Comparison of ENCODE assay signal across 1 cellular context in the genomic region with DNA sequence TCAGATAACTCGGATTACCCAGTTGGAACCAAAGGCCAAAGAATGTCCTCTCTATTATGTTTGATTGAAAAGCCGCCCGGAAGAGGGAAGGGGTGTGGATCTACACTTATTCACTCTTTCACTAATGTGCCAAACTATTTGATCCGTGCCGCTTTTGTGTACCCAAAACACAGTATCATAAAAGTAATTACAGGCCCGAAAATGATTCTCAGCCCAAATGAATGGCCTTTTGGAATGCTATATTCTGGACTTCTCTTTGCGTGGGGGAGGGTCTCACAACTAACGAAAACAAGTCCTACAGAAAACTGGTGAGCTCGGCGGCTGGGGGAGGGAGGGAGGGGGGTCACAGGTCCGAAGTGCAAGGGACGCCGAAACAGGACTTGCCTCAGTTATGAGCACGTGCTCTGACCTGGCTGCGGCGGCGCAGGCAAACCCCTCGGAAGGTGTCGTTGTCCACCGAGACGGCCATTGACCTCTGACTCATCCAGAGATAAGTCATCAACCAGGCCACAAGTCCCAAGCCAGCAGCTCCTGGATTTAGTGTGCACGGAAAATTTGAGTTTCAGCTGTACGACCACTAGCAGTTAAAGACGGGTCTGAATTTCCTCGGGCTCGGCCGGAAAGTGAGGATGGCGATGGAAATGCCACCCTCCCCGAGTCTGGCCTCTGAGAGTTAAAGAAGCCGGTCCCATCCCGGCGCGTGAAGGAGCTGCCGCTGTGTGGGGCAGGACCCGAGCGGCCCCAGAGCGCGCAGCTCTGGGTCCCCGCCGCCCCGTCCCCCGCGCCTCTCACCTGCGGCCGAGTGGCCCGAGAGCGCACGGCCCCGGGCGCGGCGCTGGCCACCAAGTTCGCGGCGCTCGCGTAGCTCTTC.
TF ChIP-seq lines count a peak whose summit lies in the region.

No MANE protein-coding gene starts in this region.

TF ChIP-seq in HepG2, 621 proteins besides CTCF, POLR2A, EP300 and RAD21 (continued from another document and continues in another):
- TF ChIP-seq, protein P1, sequence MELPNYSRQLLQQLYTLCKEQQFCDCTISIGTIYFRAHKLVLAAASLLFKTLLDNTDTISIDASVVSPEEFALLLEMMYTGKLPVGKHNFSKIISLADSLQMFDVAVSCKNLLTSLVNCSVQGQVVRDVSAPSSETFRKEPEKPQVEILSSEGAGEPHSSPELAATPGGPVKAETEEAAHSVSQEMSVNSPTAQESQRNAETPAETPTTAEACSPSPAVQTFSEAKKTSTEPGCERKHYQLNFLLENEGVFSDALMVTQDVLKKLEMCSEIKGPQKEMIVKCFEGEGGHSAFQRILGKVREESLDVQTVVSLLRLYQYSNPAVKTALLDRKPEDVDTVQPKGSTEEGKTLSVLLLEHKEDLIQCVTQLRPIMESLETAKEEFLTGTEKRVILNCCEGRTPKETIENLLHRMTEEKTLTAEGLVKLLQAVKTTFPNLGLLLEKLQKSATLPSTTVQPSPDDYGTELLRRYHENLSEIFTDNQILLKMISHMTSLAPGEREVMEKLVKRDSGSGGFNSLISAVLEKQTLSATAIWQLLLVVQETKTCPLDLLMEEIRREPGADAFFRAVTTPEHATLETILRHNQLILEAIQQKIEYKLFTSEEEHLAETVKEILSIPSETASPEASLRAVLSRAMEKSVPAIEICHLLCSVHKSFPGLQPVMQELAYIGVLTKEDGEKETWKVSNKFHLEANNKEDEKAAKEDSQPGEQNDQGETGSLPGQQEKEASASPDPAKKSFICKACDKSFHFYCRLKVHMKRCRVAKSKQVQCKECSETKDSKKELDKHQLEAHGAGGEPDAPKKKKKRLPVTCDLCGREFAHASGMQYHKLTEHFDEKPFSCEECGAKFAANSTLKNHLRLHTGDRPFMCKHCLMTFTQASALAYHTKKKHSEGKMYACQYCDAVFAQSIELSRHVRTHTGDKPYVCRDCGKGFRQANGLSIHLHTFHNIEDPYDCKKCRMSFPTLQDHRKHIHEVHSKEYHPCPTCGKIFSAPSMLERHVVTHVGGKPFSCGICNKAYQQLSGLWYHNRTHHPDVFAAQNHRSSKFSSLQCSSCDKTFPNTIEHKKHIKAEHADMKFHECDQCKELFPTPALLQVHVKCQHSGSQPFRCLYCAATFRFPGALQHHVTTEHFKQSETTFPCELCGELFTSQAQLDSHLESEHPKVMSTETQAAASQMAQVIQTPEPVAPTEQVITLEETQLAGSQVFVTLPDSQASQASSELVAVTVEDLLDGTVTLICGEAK (IDR thresholded peaks at IDR 0.05), result no peak
- TF ChIP-seq, protein P1 (CRISPR knock-in tag; IDR thresholded peaks at IDR 0.05), result peak; percentile 70; the same call in 1 of the 2 replicates
- TF ChIP-seq ZNF839 (CRISPR knock-in tag; IDR thresholded peaks at IDR 0.05; ENCODE audit: borderline replicate concordance) (no peak), FOXA1 (IDR thresholded peaks at IDR 0.05) (no peak), FOXA1 (CRISPR knock-in tag; IDR thresholded peaks at IDR 0.05) (peak; percentile 66), MTF1 (CRISPR knock-in tag; IDR thresholded peaks at IDR 0.05) (peak; percentile 47; the same call in 1 of the 2 replicates), HNF1A (IDR thresholded peaks at IDR 0.05; ENCODE audit: low read depth) (no peak), HNF1A (CRISPR knock-in tag; IDR thresholded peaks at IDR 0.05; ENCODE audit: borderline replicate concordance) (peak; percentile 80), ZNF644 (CRISPR knock-in tag; IDR thresholded peaks at IDR 0.05; ENCODE audit: low read depth) (peak; percentile 55; the same call in 1 of the 2 replicates), ZMYM2 (CRISPR knock-in tag; IDR thresholded peaks at IDR 0.05) (no peak), CREM (IDR thresholded peaks at IDR 0.05) (peak; percentile 81), CREM (CRISPR knock-in tag; IDR thresholded peaks at IDR 0.05) (no peak), RARA (CRISPR knock-in tag; IDR thresholded peaks at IDR 0.05) (peak; percentile 92), ZBTB7B (CRISPR knock-in tag; IDR thresholded peaks at IDR 0.05) (peak; percentile 87), KLF16 (CRISPR knock-in tag; IDR thresholded peaks at IDR 0.05) (peak in 1 of 2 experiments; percentile 72; a peak in 1 of 4 replicates), ZNF782 (CRISPR knock-in tag; IDR thresholded peaks at IDR 0.05; ENCODE audit: borderline replicate concordance) (peak; percentile 25; the same call in 1 of the 2 replicates), KMT2A (CRISPR knock-in tag; IDR thresholded peaks at IDR 0.05) (peak; percentile 62; the same call in 1 of the 2 replicates), ZNF609 (CRISPR knock-in tag; IDR thresholded peaks at IDR 0.05; ENCODE audit: borderline replicate concordance) (peak; percentile 91), ZNF746 (CRISPR knock-in tag; IDR thresholded peaks at IDR 0.05) (peak; percentile 91), TFAP4 (IDR thresholded peaks at IDR 0.05; ENCODE audit: borderline replicate concordance, low read depth) (peak; percentile 40; the same call in 1 of the 2 replicates), SKI (IDR thresholded peaks at IDR 0.05; ENCODE audit: partially characterized antibody) (peak; percentile 51), RBM22 (optimal IDR thresholded peaks at IDR 0.05; ENCODE audit: low read length) (peak; percentile 37), SIN3B (IDR thresholded peaks at IDR 0.05; ENCODE audit: low read length) (no peak), MXD4 (CRISPR knock-in tag; IDR thresholded peaks at IDR 0.05) (peak; percentile 47; the same call in 1 of the 2 replicates)
- TF ChIP-seq, protein P2, sequence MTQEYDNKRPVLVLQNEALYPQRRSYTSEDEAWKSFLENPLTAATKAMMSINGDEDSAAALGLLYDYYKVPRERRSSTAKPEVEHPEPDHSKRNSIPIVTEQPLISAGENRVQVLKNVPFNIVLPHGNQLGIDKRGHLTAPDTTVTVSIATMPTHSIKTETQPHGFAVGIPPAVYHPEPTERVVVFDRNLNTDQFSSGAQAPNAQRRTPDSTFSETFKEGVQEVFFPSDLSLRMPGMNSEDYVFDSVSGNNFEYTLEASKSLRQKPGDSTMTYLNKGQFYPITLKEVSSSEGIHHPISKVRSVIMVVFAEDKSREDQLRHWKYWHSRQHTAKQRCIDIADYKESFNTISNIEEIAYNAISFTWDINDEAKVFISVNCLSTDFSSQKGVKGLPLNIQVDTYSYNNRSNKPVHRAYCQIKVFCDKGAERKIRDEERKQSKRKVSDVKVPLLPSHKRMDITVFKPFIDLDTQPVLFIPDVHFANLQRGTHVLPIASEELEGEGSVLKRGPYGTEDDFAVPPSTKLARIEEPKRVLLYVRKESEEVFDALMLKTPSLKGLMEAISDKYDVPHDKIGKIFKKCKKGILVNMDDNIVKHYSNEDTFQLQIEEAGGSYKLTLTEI (CRISPR knock-in tag; conservative IDR thresholded peaks at IDR 0.05), result no peak
- TF ChIP-seq, protein P3, sequence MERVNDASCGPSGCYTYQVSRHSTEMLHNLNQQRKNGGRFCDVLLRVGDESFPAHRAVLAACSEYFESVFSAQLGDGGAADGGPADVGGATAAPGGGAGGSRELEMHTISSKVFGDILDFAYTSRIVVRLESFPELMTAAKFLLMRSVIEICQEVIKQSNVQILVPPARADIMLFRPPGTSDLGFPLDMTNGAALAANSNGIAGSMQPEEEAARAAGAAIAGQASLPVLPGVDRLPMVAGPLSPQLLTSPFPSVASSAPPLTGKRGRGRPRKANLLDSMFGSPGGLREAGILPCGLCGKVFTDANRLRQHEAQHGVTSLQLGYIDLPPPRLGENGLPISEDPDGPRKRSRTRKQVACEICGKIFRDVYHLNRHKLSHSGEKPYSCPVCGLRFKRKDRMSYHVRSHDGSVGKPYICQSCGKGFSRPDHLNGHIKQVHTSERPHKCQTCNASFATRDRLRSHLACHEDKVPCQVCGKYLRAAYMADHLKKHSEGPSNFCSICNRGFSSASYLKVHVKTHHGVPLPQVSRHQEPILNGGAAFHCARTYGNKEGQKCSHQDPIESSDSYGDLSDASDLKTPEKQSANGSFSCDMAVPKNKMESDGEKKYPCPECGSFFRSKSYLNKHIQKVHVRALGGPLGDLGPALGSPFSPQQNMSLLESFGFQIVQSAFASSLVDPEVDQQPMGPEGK (CRISPR knock-in tag; IDR thresholded peaks at IDR 0.05), result peak; percentile 90
